12 cellular contexts compared by ENCODE assay signal in genomic region chr2:197258580-197258979, GRCh38. TPM values are rescaled to one million over a fixed set of nuclear protein-coding genes. Genes with fewer than 3 reads are reported as not detected.
A peak's percentile ranks its signal among the peaks of the same experiment; 100 is the strongest.
DNase-seq lines count a peak whose midpoint lies in the region; ATAC-seq and TF ChIP-seq lines count a peak whose summit lies in the region.
"Had no signal": no experiment of that assay in that cellular context is flagged by ENCODE, and none has a peak within 500 bp of the region (broad histone marks: within the 10 kb centered on the region; RNA-seq: fewer than 3 reads in every experiment).

No MANE protein-coding gene starts in this region.

- H3K9me3 Mint-ChIP-seq in CD14-positive monocyte, result peaks cover 0 to 3% (median 0%) of the 10 kb centered on the region in 7 donors
- peaks cover 0 to 4% (median 0%) of the 10 kb centered on the region in 3 donors for H3K9me3 Mint-ChIP-seq in T-cell
- no peaks in the 10 kb centered on the region for H3K9me3 Mint-ChIP-seq in immature natural killer cell

- H3K36me3 ChIP-seq in GM23248 (ENCODE audit: low read depth), result no peaks in the 10 kb centered on the region
- H3K36me3 ChIP-seq: heart left ventricle had no signal

- no peak overlapping the region for H3K4me2 ChIP-seq in GM23248 (ENCODE audit: unreplicated experiment)

- H2AFZ ChIP-seq in GM23248, result no peak overlapping the region

- no peak for ATAC-seq in T-cell (replicated peaks in 1 of 4)
- no peak for ATAC-seq in HG03378 (IDR thresholded peaks at IDR 0.05; ENCODE audit: unreplicated experiment)
- no peak for ATAC-seq in HG03135 (IDR thresholded peaks at IDR 0.05; ENCODE audit: unreplicated experiment)
- no peak for ATAC-seq in GM19035 (IDR thresholded peaks at IDR 0.05; ENCODE audit: unreplicated experiment)

- 54 to 71% methylated on average over 2 of the region's 2 CpGs for WGBS in GM23248 (ENCODE audit: low coverage in 1 of 2, low lambda C conversion rate in 2 of 2, missing lambda C conversion rate in 2 of 2), 2 experiments

- no peak for DNase-seq in CD14-positive monocyte (ENCODE audit: low spot score)
- DNase-seq in GM23248, result peak; percentile 38
- no peak for DNase-seq in T-cell
- peak; percentile 55 to 64 (median 58) for DNase-seq in immature natural killer cell
- no peak for DNase-seq in Ammon's horn (ENCODE audit: low spot score)
- DNase-seq: activated CD4-positive, alpha-beta T cell treated with anti-CD3 and anti-CD28 coated beads for 4 hours; caudate nucleus; heart left ventricle; stimulated activated CD4-positive, alpha-beta T cell treated with anti-CD3 and anti-CD28 coated beads, Interleukin-2, amount 100 ng/mL, for 24 hours had no signal

- H3K27ac Mint-ChIP-seq in CD14-positive monocyte (peak overlapping the region; percentile 92 to 97 (median 95)), T-cell (peak overlapping the region; percentile 92 to 93), immature natural killer cell (peak overlapping the region; percentile 89 to 97 (median 92))

- H3K27me3 Mint-ChIP-seq in CD14-positive monocyte (ENCODE audit: low read depth in 3 of 3) (peaks cover 0 to 2% (median 0%) of the 10 kb centered on the region in 3 donors), T-cell (no peaks in the 10 kb centered on the region), immature natural killer cell (ENCODE audit: low read depth in 3 of 3) (peaks cover 3 to 6% (median 6%) of the 10 kb centered on the region in 3 donors)

- no peaks in the 10 kb centered on the region for H3K27me3 ChIP-seq in GM23248 (replicated peaks; ENCODE audit: insufficient read depth)
- H3K27me3 ChIP-seq: heart left ventricle had no signal

- POLR2A ChIA-PET in T-cell (lab: Charles Lee), result interaction anchor here in 1 of 2 donors (0.6 to 1.0 kb wide), 2 partner anchors 19 to 58 kb away, joined by 6 to 8 read pairs; no protein-coding TSS in a partner anchor

- H3K4me1 Mint-ChIP-seq in CD14-positive monocyte (peaks cover 82% of the 10 kb centered on the region), T-cell (peaks cover 82 to 85% (median 85%) of the 10 kb centered on the region in 3 donors), immature natural killer cell (peaks cover 86 to 90% of the 10 kb centered on the region in 2 donors)

- H3K27ac ChIP-seq in GM23248, result no peak overlapping the region

- no peak overlapping the region for H3K9ac ChIP-seq in GM23248

- H3K4me3 Mint-ChIP-seq in CD14-positive monocyte, result peak overlapping the region; percentile 45 to 81
- peak overlapping the region; percentile 11 to 57 (median 44) for H3K4me3 Mint-ChIP-seq in T-cell
- H3K4me3 Mint-ChIP-seq in immature natural killer cell, result peak overlapping the region; percentile 59 to 76 (median 66)

- H3K9me2 ChIP-seq in GM23248 (ENCODE audit: insufficient read depth), result no peaks in the 10 kb centered on the region

- H3K36me3 Mint-ChIP-seq in CD14-positive monocyte (peaks cover 6 to 14% of the 10 kb centered on the region in 2 donors), T-cell (peaks cover 12% of the 10 kb centered on the region), immature natural killer cell (peaks cover 3 to 8% (median 3%) of the 10 kb centered on the region in 3 donors)

- CTCF ChIA-PET in T-cell (lab: Charles Lee), result interaction anchor here in 1 of 2 donors (2.2 kb wide), 1 partner anchor 60 kb away, joined by 12 read pairs; no protein-coding TSS in a partner anchor

- H3K79me2 ChIP-seq in GM23248 (ENCODE audit: insufficient read depth), result no peaks in the 10 kb centered on the region

- H3F3A ChIP-seq in GM23248 (ENCODE audit: insufficient read depth), result peaks cover 21% of the 10 kb centered on the region; the same call in 1 of the 2 replicates

- peaks cover 30% of the 10 kb centered on the region for H3K4me1 ChIP-seq in GM23248 (ENCODE audit: insufficient read depth)

- H3K4me3 ChIP-seq in GM23248, result no peak overlapping the region
- H3K4me3 ChIP-seq: heart left ventricle had no signal

- intact Hi-C loops in CD14-positive monocyte (cut with micrococcal nuclease), result loop anchor here (2.0 to 10.0 kb wide), 5 partner anchors 34 to 54 kb away; no protein-coding TSS in a partner anchor

- TF ChIP-seq CTCF in CD14-positive monocyte (IDR thresholded peaks at IDR 0.05), result no peak

- no peaks in the 10 kb centered on the region for H3K9me3 ChIP-seq in GM23248 (ENCODE audit: low read depth)
- H3K9me3 ChIP-seq: heart left ventricle had no signal

- in situ Hi-C loops in GM23248 (cut with MboI), result no loop called here

- no peaks in the 10 kb centered on the region for H4K20me1 ChIP-seq in GM23248 (ENCODE audit: insufficient read depth)

RNA-seq across cellular contexts. Expression of gene ANKRD44, which starts 52.0 kb away (rescaled TPM):
- polyA plus RNA-seq in CD14-positive monocyte (10 to 100 TPM; 64.9 to 91.9 TPM), GM23248 (2016; fragmentation: Nextera tagmentation; extraction: Ambion mirVana) (2.7 and 2.9 TPM in 2 replicates), immature natural killer cell (100 to 1,000 TPM in 1 of 3 donors, 10 to 100 TPM in 2; 58.0 to 125 (median 65.6) TPM)
- 4.9 and 8.9 TPM in 2 replicates for total RNA-seq in GM23248 (2014; rRNA removed; shearing (Covaris generic))
- total RNA-seq in T-cell, result 100 to 1,000 TPM; 225 to 333 (median 238) TPM

Comparison
In these comparisons a context has a peak if more than half of its experiments do, and no peak if none do; other contexts are left out.
1. DNase-seq: peak in GM23248 (single experiment) and immature natural killer cell (3 of 3); none in CD14-positive monocyte (single experiment), T-cell (0 of 34) and Ammon's horn (single experiment).
2. RNA of gene ANKRD44, which starts 52.0 kb away (polyA plus RNA-seq): 64.9 to 91.9 TPM in CD14-positive monocyte and 58.0 to 125 TPM in immature natural killer cell; 2.7 to 2.9 TPM in GM23248; every median in the first group is over 10 times any median in the second.
3. Peak in every context shown above with its lines, with median percentiles within 50 percentile points of each other: H3K27ac Mint-ChIP-seq and H3K4me3 Mint-ChIP-seq.